8 cellular contexts compared by ENCODE assay signal in genomic region chr10:4825868-4826787, GRCh38. TPM values are rescaled to one million over a fixed set of nuclear protein-coding genes. Genes with fewer than 3 reads are reported as not detected.
DNase-seq lines count a peak whose midpoint lies in the region; ATAC-seq and TF ChIP-seq lines count a peak whose summit lies in the region.

AKR1E2 (plus strand) TSS chr10:4826207; CDS start chr10:4826325, 118 bp downstream.

- no peak within 1 kb of the TSS for H2AFZ ChIP-seq in Karpas-422 (ENCODE audit: low read length)

- H4K20me1 ChIP-seq in Karpas-422 (ENCODE audit: insufficient read depth, low read depth, low read length): no peaks in the 10 kb centered on the region

- H3K4me3 Mint-ChIP-seq in activated CD8-positive, alpha-beta memory T cell treated with anti-CD3 and anti-CD28 coated beads, Interleukin-2, amount 10 ng/mL, durations not matched to agents 7 days and 5 days: peak within 1 kb of the TSS; percentile 56

- H3K27ac Mint-ChIP-seq in activated CD8-positive, alpha-beta memory T cell treated with anti-CD3 and anti-CD28 coated beads, Interleukin-2, amount 10 ng/mL, durations not matched to agents 7 days and 5 days: no peak within 1 kb of the TSS

- no peaks in the 10 kb centered on the region for H3K36me3 ChIP-seq in Karpas-422 (ENCODE audit: insufficient read depth, low read length)

- no peak within 1 kb of the TSS for H3K9ac ChIP-seq in Karpas-422 (ENCODE audit: low read length)

- H3K4me1 ChIP-seq in Karpas-422 (ENCODE audit: low read length): no peaks in the 10 kb centered on the region

- TF ChIP-seq POLR2A in lower leg skin (IDR thresholded peaks at IDR 0.05): no peak

- peak; percentile 88 for ATAC-seq in activated CD8-positive, alpha-beta memory T cell treated with anti-CD3 and anti-CD28 coated beads, Interleukin-2, amount 10 ng/mL, durations not matched to agents 7 days and 5 days

- no peaks in the 10 kb centered on the region for H3K79me2 ChIP-seq in Karpas-422 (ENCODE audit: low read length)

- no peak within 1 kb of the TSS for H3K27ac ChIP-seq in Karpas-422 (ENCODE audit: low read length)

- no peaks in the 10 kb centered on the region for H3K9me3 ChIP-seq in Karpas-422 (ENCODE audit: low read length)

- H3K4me3 ChIP-seq in lower leg skin (ENCODE audit: low read depth, poor library complexity, severe bottlenecking) (peak within 1 kb of the TSS; percentile 38), Karpas-422 (ENCODE audit: low read length) (no peak within 1 kb of the TSS)

- no peak for TF ChIP-seq CTCF in lower leg skin (IDR thresholded peaks at IDR 0.05)

- DNase-seq in NCI-H82 (lab: John Stamatoyannopoulos, UW): peak; percentile 37
- no peak for DNase-seq in NCI-H82 treated with DMSO at 0.1 percent for 48 hours (lab: John Stamatoyannopoulos, UW; ENCODE audit: unreplicated experiment)
- peak; percentile 41 for DNase-seq in NCI-H2227 treated with DMSO at 0.1 percent for 48 hours (lab: John Stamatoyannopoulos, UW)
- peak; percentile 81 for DNase-seq in activated CD8-positive, alpha-beta memory T cell treated with anti-CD3 and anti-CD28 coated beads, Interleukin-2, amount 10 ng/mL, durations not matched to agents 7 days and 5 days
- DNase-seq in effector CD4-positive, alpha-beta T cell: peak; percentile 49
- peak; percentile 83 to 97 for DNase-seq in lower leg skin (ENCODE audit: low spot score in 2 of 2)
- peak; percentile 78 for DNase-seq in stimulated activated CD4-positive, alpha-beta T cell treated with anti-CD3 and anti-CD28 coated beads, Interleukin-2, amount 100 ng/mL, for 4 hours (ENCODE audit: low read depth)
- DNase-seq in Karpas-422: no peak

- no peak within 1 kb of the TSS for H3K4me2 ChIP-seq in Karpas-422 (ENCODE audit: low read depth, low read length, poor library complexity, severe bottlenecking)

- intact Hi-C loops in lower leg skin (cut with DNase I; ENCODE audit: low total_unique reads): no loop called here

- no peaks in the 10 kb centered on the region for H3K9me3 Mint-ChIP-seq in activated CD8-positive, alpha-beta memory T cell treated with anti-CD3 and anti-CD28 coated beads, Interleukin-2, amount 10 ng/mL, durations not matched to agents 7 days and 5 days (ENCODE audit: low read depth)

- 13 to 18% methylated on average over 20 to 61 of the region's 87 CpGs for WGBS in lower leg skin, 2 donors

- H3K27me3 Mint-ChIP-seq in activated CD8-positive, alpha-beta memory T cell treated with anti-CD3 and anti-CD28 coated beads, Interleukin-2, amount 10 ng/mL, durations not matched to agents 7 days and 5 days: peaks cover 75% of the 10 kb centered on the region

- peaks cover 5% of the 10 kb centered on the region for H3K4me1 Mint-ChIP-seq in activated CD8-positive, alpha-beta memory T cell treated with anti-CD3 and anti-CD28 coated beads, Interleukin-2, amount 10 ng/mL, durations not matched to agents 7 days and 5 days

- H3K36me3 Mint-ChIP-seq in activated CD8-positive, alpha-beta memory T cell treated with anti-CD3 and anti-CD28 coated beads, Interleukin-2, amount 10 ng/mL, durations not matched to agents 7 days and 5 days: no peaks in the 10 kb centered on the region

- H3K9me2 ChIP-seq in Karpas-422 (replicated peaks; ENCODE audit: insufficient read depth, low read length): no peaks in the 10 kb centered on the region

- CTCF ChIA-PET in activated CD8-positive, alpha-beta memory T cell treated with anti-CD3 and anti-CD28 coated beads, Interleukin-2, amount 10 ng/mL, durations not matched to agents 7 days and 5 days (lab: Charles Lee): interaction anchor here (0.7 to 2.3 kb wide), 5 partner anchors 11 to 779 kb away, joined by 3 to 13 read pairs (median 6); no protein-coding TSS in a partner anchor

- no peaks in the 10 kb centered on the region for H3K27me3 ChIP-seq in Karpas-422 (ENCODE audit: low read length)

RNA-seq across cellular contexts. Expression of gene AKR1E2, which starts in this region (rescaled TPM):
- 1 to 10 TPM; 2.5 to 3.1 TPM for total RNA-seq in activated CD8-positive, alpha-beta memory T cell treated with anti-CD3 and anti-CD28 coated beads, Interleukin-2, amount 10 ng/mL, durations not matched to agents 7 days and 5 days
- 1 to 10 TPM in 3 of 4 donors, under 1 TPM in 1; 0.91 to 6.2 (median 3.8) TPM for total RNA-seq in lower leg skin
- not detected in 2 replicates for total RNA-seq in Karpas-422 (2014; rRNA removed; shearing (Covaris generic); ENCODE audit: low replicate concordance)

Comparison
In these comparisons a context has a peak if more than half of its experiments do, and no peak if none do; other contexts are left out.
1. DNase-seq: peak in NCI-H82 (single experiment), NCI-H2227 treated with DMSO at 0.1 percent for 48 hours (single experiment), activated CD8-positive, alpha-beta memory T cell treated with anti-CD3 and anti-CD28 coated beads, Interleukin-2, amount 10 ng/mL, durations not matched to agents 7 days and 5 days (single experiment), effector CD4-positive, alpha-beta T cell (single experiment), lower leg skin (2 of 2) and stimulated activated CD4-positive, alpha-beta T cell treated with anti-CD3 and anti-CD28 coated beads, Interleukin-2, amount 100 ng/mL, for 4 hours (single experiment); none in NCI-H82 treated with DMSO at 0.1 percent for 48 hours (single experiment) and Karpas-422 (single experiment).